Comparison of ENCODE assay signal across 9 cellular contexts in the genomic region with DNA sequence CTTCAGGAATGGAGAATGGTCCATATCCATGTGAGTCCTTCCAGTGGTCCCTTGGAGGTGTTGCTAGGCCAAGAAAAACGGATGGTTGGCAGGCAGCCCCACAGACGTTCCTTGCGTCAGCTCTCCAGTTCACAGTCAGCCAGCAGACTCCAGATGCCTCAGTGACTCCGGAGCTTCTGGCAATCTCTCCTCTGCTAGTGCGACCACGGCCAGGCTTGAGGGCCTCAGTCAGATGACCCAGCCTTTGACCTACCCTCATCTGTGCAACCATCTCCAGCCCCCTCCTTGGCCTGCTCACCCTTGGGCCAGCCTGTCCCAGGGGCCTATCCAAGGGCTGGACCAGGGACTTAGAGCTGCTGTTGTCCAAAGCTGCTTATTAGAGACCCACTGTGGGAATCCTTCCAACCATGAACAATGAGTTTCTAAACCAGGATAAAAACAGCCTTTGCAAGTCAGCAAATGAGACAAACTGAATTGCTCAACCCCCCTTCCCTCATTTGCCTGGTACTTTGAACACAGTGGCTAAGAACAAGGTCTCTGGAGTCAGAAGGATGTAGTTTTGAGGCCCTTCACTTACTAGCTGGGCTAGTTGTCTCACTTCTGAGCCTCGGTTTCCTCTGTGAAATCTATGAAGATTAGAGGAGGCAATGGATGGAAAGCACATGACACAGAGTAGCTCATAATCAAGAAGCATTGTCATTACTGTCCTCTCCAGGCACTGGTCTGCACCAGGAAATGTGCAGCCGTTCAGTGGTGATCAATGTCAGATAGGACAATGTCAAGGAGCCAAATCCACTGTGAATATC. TPM values are rescaled to one million over a fixed set of nuclear protein-coding genes. Genes with fewer than 3 reads are reported as not detected.
A peak's percentile ranks its signal among the peaks of the same experiment; 100 is the strongest.
DNase-seq lines count a peak whose midpoint lies in the region; ATAC-seq, FAIRE-seq and TF ChIP-seq lines count a peak whose summit lies in the region.
"Had no signal": no experiment of that assay in that cellular context is flagged by ENCODE, and none has a peak within 500 bp of the region (broad histone marks: within the 10 kb centered on the region; RNA-seq: fewer than 3 reads in every experiment).

No MANE protein-coding gene starts in this region.

- no peak overlapping the region for H3K56ac ChIP-seq in H1 (replicated peaks; ENCODE audit: insufficient read length, low read depth, low read length)

- peak; percentile 76 for DNase-seq in MG63
- DNase-seq in H1 (ENCODE audit: low read depth in 1 of 2, low spot score in 2 of 2), result peak in 1 of 2 experiments; percentile 41
- DNase-seq in lower lobe of right lung, result no peak
- no peak for DNase-seq in NCI-H146 treated with DMSO at 0.1 percent for 48 hours (lab: John Stamatoyannopoulos, UW; ENCODE audit: unreplicated experiment)
- no peak for DNase-seq in activated CD4-positive, CD25-positive, alpha-beta regulatory T cell (lab: John Stamatoyannopoulos, UW)
- DNase-seq in effector CD4-positive, alpha-beta T cell, result no peak
- DNase-seq in NCI-H82 treated with DMSO at 0.1 percent for 48 hours (lab: John Stamatoyannopoulos, UW; ENCODE audit: unreplicated experiment), result no peak
- DNase-seq: activated effector memory CD4-positive, alpha-beta T cell treated with Interleukin-2 at 50 U/mL for 16 hours had no signal

- intact Hi-C loops in lower lobe of right lung (cut with DNase I), result no loop called here

- H3K4me2 ChIP-seq in H1 (ENCODE audit: insufficient read depth in 1 of 2, low read depth in 2 of 2, low read length in 2 of 2), result no peak overlapping the region

- no peak overlapping the region for H3K27ac ChIP-seq in H1 (ENCODE audit: low read depth, low read length)
- H3K27ac ChIP-seq in lower lobe of right lung, result no peak overlapping the region
- peak overlapping the region; percentile 37 for H3K27ac ChIP-seq in stomach smooth muscle (ENCODE audit: low read length)

- no peak overlapping the region for H2AK5ac ChIP-seq in H1 (ENCODE audit: low read depth, low read length)

- CTCF ChIA-PET in H1 (lab: Charles Lee; ENCODE audit: partially characterized antibody), result interaction anchor here (0.7 to 1.9 kb wide), 2 partner anchors 100 to 226 kb away, joined by 4 to 7 read pairs; no protein-coding TSS in a partner anchor

- no peak for TF ChIP-seq EP300 in H1 (IDR thresholded peaks at IDR 0.05; ENCODE audit: borderline replicate concordance in 1 of 2, low read depth in 2 of 2, low read length in 2 of 2)

- no peak overlapping the region for H2BK12ac ChIP-seq in H1 (ENCODE audit: low read depth, low read length)

- WGBS in H1 (ENCODE audit: extremely low coverage in 1 of 2, insufficient coverage in 1 of 2, insufficient read length in 1 of 2, insufficient replicate concordance in 2 of 2, low coverage in 1 of 2, low lambda C conversion rate in 2 of 2, missing lambda C conversion rate in 1 of 2), 2 experiments, result 86% methylated on average over 8 of the region's 8 CpGs; no CpG with 5 or more reads in 1 of the 2 experiments

- H3K9me3 ChIP-seq in MG63 (no peaks in the 10 kb centered on the region), H1 (ENCODE audit: insufficient read depth in 2 of 2, low read depth in 1 of 2, low read length in 1 of 2) (no peaks in the 10 kb centered on the region), lower lobe of right lung (no peaks in the 10 kb centered on the region), stomach smooth muscle (ENCODE audit: control insufficient read depth in 2 of 2, low read length in 2 of 2) (no peaks in the 10 kb centered on the region)

- no peak overlapping the region for H4K91ac ChIP-seq in H1 (replicated peaks; ENCODE audit: insufficient read length, low read length)

- no peak overlapping the region for H2BK15ac ChIP-seq in H1 (ENCODE audit: low read length)

- H3K4me1 ChIP-seq in H1 (replicated peaks in 1 of 4; ENCODE audit: control insufficient read depth in 3 of 4, insufficient read depth in 4 of 4, low read length in 3 of 4) (peaks cover 0 to 4% (median 0%) of the 10 kb centered on the region in 4 experiments; a peak in 1 of 7 replicates), lower lobe of right lung (peaks cover 17% of the 10 kb centered on the region), stomach smooth muscle (ENCODE audit: control insufficient read depth, insufficient read depth, low read length) (peaks cover 16% of the 10 kb centered on the region)

- H3K79me2 ChIP-seq in H1 (ENCODE audit: control insufficient read depth in 1 of 2, insufficient read depth in 2 of 2, low read length in 2 of 2), result no peaks in the 10 kb centered on the region

- peaks cover 0 to 2% of the 10 kb centered on the region in 2 experiments for H4K20me1 ChIP-seq in H1 (replicated peaks in 1 of 2; ENCODE audit: control insufficient read depth in 1 of 2, insufficient read depth in 2 of 2, low read length in 2 of 2)

- no peak overlapping the region for H4K8ac ChIP-seq in H1 (ENCODE audit: extremely low read depth, insufficient read depth, low read length)

- H3K4ac ChIP-seq in H1 (replicated peaks; ENCODE audit: insufficient read length, low read depth, low read length), result no peak overlapping the region

- no peak overlapping the region for H3K18ac ChIP-seq in H1 (ENCODE audit: extremely low read depth, low read length)

- H3K36me3 ChIP-seq in MG63 (peaks cover 39% of the 10 kb centered on the region), H1 (ENCODE audit: control insufficient read depth in 2 of 4, insufficient read depth in 4 of 4, low read length in 3 of 4) (peaks cover 6 to 30% (median 16%) of the 10 kb centered on the region in 4 experiments; a peak in 6 of 8 replicates), lower lobe of right lung (peaks cover 24% of the 10 kb centered on the region), stomach smooth muscle (ENCODE audit: control insufficient read depth in 2 of 2, insufficient read depth in 2 of 2, low read length in 2 of 2) (peaks cover 0 to 11% of the 10 kb centered on the region in 2 donors)

- no peaks in the 10 kb centered on the region for H3K79me1 ChIP-seq in H1 (ENCODE audit: low read depth, low read length)

- H3K9ac ChIP-seq in H1 (replicated peaks in 1 of 4; ENCODE audit: extremely low read depth in 1 of 4, low read depth in 3 of 4, low read length in 3 of 4) (no peak overlapping the region), stomach smooth muscle (ENCODE audit: low read length in 2 of 2) (no peak overlapping the region)

- H3K23me2 ChIP-seq in H1 (ENCODE audit: low read depth, low read length), result no peaks in the 10 kb centered on the region

- FAIRE-seq in H1 (lab: Jason Lieb, UNC), result no peak

- H4K5ac ChIP-seq in H1 (ENCODE audit: insufficient read length, low read depth, low read length), result no peak overlapping the region

- H2BK120ac ChIP-seq in H1 (replicated peaks; ENCODE audit: low read depth, low read length), result no peak overlapping the region

- no peak overlapping the region for H2BK5ac ChIP-seq in H1 (ENCODE audit: low read depth, low read length)

- no peak overlapping the region for H3K23ac ChIP-seq in H1 (ENCODE audit: insufficient read length)

- no peak for TF ChIP-seq RAD21 in H1 (IDR thresholded peaks at IDR 0.05 in 1 of 2, conservative IDR thresholded peaks at IDR 0.05 in 1 of 2; ENCODE audit: low read depth in 2 of 2, low read length in 2 of 2)

- H2AFZ ChIP-seq in H1 (ENCODE audit: low read length), result no peak overlapping the region

- H3K14ac ChIP-seq in H1 (ENCODE audit: insufficient read length), result no peak overlapping the region

- H3K4me3 ChIP-seq in MG63 (no peak overlapping the region), H1 (ENCODE audit: extremely low read depth in 1 of 4, insufficient read depth in 2 of 4, low read depth in 3 of 4, low read length in 4 of 4) (no peak overlapping the region), lower lobe of right lung (no peak overlapping the region), stomach smooth muscle (ENCODE audit: low read length in 2 of 2) (no peak overlapping the region)

- no peak overlapping the region for H2BK20ac ChIP-seq in H1 (ENCODE audit: low read length)

- TF ChIP-seq CTCF in H1 (IDR thresholded peaks at IDR 0.05; ENCODE audit: control extremely low read depth in 1 of 3, insufficient read depth in 1 of 3, low read depth in 1 of 3, low read length in 3 of 3) (no peak), lower lobe of right lung (IDR thresholded peaks at IDR 0.05) (no peak)

- POLR2A ChIA-PET in H1 (lab: Charles Lee; ENCODE audit: partially characterized antibody), result interaction anchor here (0.7 to 1.1 kb wide), 3 partner anchors 12 to 71 kb away, joined by 3 to 7 read pairs (median 5); no protein-coding TSS in a partner anchor

- peak; percentile 56 to 71 for ATAC-seq in lower lobe of right lung

- TF ChIP-seq POLR2A in H1 (IDR thresholded peaks at IDR 0.05; ENCODE audit: control extremely low read depth in 1 of 2, low read depth in 2 of 2, low read length in 2 of 2), result no peak

- no peaks in the 10 kb centered on the region for H3K27me3 ChIP-seq in MG63
- no peaks in the 10 kb centered on the region for H3K27me3 ChIP-seq in H1 (replicated peaks in 1 of 4; ENCODE audit: control insufficient read depth in 3 of 4, extremely low read depth in 1 of 4, insufficient read depth in 3 of 4, low read length in 3 of 4)
- no peaks in the 10 kb centered on the region for H3K27me3 ChIP-seq in lower lobe of right lung (ENCODE audit: low read depth)
- no peaks in the 10 kb centered on the region for H3K27me3 ChIP-seq in stomach smooth muscle (ENCODE audit: control insufficient read depth in 1 of 2, insufficient read depth in 2 of 2, low read length in 2 of 2)

TF ChIP-seq in H1, 55 proteins besides CTCF, POLR2A, EP300 and RAD21:
- no peak for TF ChIP-seq SIRT6 (IDR thresholded peaks at IDR 0.05; ENCODE audit: low read length)
- TF ChIP-seq SUZ12 (IDR thresholded peaks at IDR 0.05; ENCODE audit: low read length), result peak; percentile 33; the same call in 1 of the 2 replicates

RNA-seq across cellular contexts. Expression of gene ANP32A, which starts 44.8 kb away (rescaled TPM):
- total RNA-seq in MG63 (2014; rRNA removed; shearing (Covaris generic); ENCODE audit: low replicate concordance), result 44.3 and 47.5 TPM in 2 replicates
- total RNA-seq in H1 (2021; fragmentation: NEBNext Ultra II Directional; extraction: Animal tissue kit (Norgen Biotek cat#: 25700)), result 284 and 295 TPM in 2 replicates
- polyA plus RNA-seq in H1 (2011; rRNA removed), result 46.8 and 70.8 TPM in 2 replicates
- polyA plus RNA-seq in H1 (2011; cell fraction: cytosol; rRNA removed), result 114 TPM
- 28.3 TPM for polyA plus RNA-seq in H1 (2011; cell fraction: nucleus; rRNA removed)
- polyA plus RNA-seq in H1 (2012, experiment 1 of 2), result 332 to 427 TPM (median 351 TPM) in 4 replicates
- 153 TPM for polyA plus RNA-seq in H1 (2012, experiment 2 of 2)
- polyA plus RNA-seq in H1 (2013, experiment 1 of 2), result 224 TPM
- 234 TPM for polyA plus RNA-seq in H1 (2013, experiment 2 of 2)
- polyA minus RNA-seq in H1 (2011; rRNA and poly(A)+ RNA removed), result 51.5 and 75.1 TPM in 2 replicates
- polyA minus RNA-seq in H1 (2011; cell fraction: cytosol; rRNA and poly(A)+ RNA removed), result 79.9 TPM
- 51.2 TPM for polyA minus RNA-seq in H1 (2011; cell fraction: nucleus; rRNA and poly(A)+ RNA removed)
- total RNA-seq in lower lobe of right lung, result 129 TPM
